ENCODE assay signal across 8 cellular contexts in genomic region chr19:13850910-13851753, GRCh38. TPM values are rescaled to one million over a fixed set of nuclear protein-coding genes. Genes with fewer than 3 reads are reported as not detected.
DNase-seq lines count a peak whose midpoint lies in the region; ATAC-seq, FAIRE-seq and TF ChIP-seq lines count a peak whose summit lies in the region.

No MANE protein-coding gene starts in this region.

- H3K4me3 ChIP-seq in MM.1S (ENCODE audit: low read length), result no peak overlapping the region
- H3K4me3 ChIP-seq in endothelial cell of umbilical vein (replicated peaks in 1 of 3; ENCODE audit: insufficient read depth in 1 of 3, low read depth in 1 of 3, low read length in 3 of 3), result peak overlapping the region in 1 of 3 experiments; percentile 25
- H3K4me3 ChIP-seq in subcutaneous abdominal adipose tissue (ENCODE audit: low read depth in 1 of 5, low read length in 5 of 5), result peak overlapping the region; percentile 30 to 80 (median 43)

- H3K27ac ChIP-seq in MM.1S (ENCODE audit: low read length) (no peak overlapping the region), endothelial cell of umbilical vein (ENCODE audit: insufficient read depth, low read depth, low read length) (peak overlapping the region; percentile 100), subcutaneous abdominal adipose tissue (ENCODE audit: low read depth, low read length) (peak overlapping the region; percentile 91)

- H3K9ac ChIP-seq in MM.1S (ENCODE audit: low read length) (peak overlapping the region; percentile 47; the same call in 1 of the 2 replicates), endothelial cell of umbilical vein (replicated peaks; ENCODE audit: extremely low read depth, insufficient read depth, low read length) (peak overlapping the region; percentile 99), subcutaneous abdominal adipose tissue (ENCODE audit: low read length in 5 of 5) (peak overlapping the region; percentile 53 to 84 (median 78))

- H3K9me3 ChIP-seq in MM.1S (replicated peaks; ENCODE audit: insufficient read depth, low read length), result no peaks in the 10 kb centered on the region
- H3K9me3 ChIP-seq in endothelial cell of umbilical vein (replicated peaks; ENCODE audit: control insufficient read depth, insufficient read depth, low read length), result no peaks in the 10 kb centered on the region
- H3K9me3 ChIP-seq in subcutaneous abdominal adipose tissue (ENCODE audit: control insufficient read depth in 5 of 5, low read length in 5 of 5), result no peaks in the 10 kb centered on the region

- peaks cover 12% of the 10 kb centered on the region for H3K4me1 ChIP-seq in MM.1S (ENCODE audit: low read length)
- peaks cover 33% of the 10 kb centered on the region for H3K4me1 ChIP-seq in endothelial cell of umbilical vein (ENCODE audit: control insufficient read depth, extremely low read depth, insufficient read depth, low read length)
- H3K4me1 ChIP-seq in subcutaneous abdominal adipose tissue (ENCODE audit: control insufficient read depth in 5 of 5, insufficient read depth in 5 of 5, low read length in 5 of 5), result peaks cover 17 to 47% (median 45%) of the 10 kb centered on the region in 5 donors

- H3K9me2 ChIP-seq in MM.1S (replicated peaks; ENCODE audit: insufficient read depth, low read length), result no peaks in the 10 kb centered on the region

- CTCF ChIA-PET in endothelial cell of umbilical vein (lab: Charles Lee), result interaction anchor here (0.6 to 3.6 kb wide), 4 partner anchors 11 to 68 kb away, joined by 3 to 42 read pairs (median 4); partner anchors contain the start of gene ZSWIM4

- peak; percentile 93 for FAIRE-seq in endothelial cell of umbilical vein (lab: Jason Lieb, UNC)

- POLR2A ChIA-PET in endothelial cell of umbilical vein (lab: Charles Lee), result interaction anchor here (1.1 to 1.5 kb wide), 3 partner anchors 10 to 14 kb away, joined by 4 to 11 read pairs (median 6); no protein-coding TSS in a partner anchor

- H4K20me1 ChIP-seq in MM.1S (ENCODE audit: insufficient read depth, low read length) (no peaks in the 10 kb centered on the region), endothelial cell of umbilical vein (replicated peaks; ENCODE audit: control insufficient read depth, extremely low read depth, insufficient read depth, low read length) (no peaks in the 10 kb centered on the region)

- H3K79me2 ChIP-seq in MM.1S (ENCODE audit: low read length) (no peaks in the 10 kb centered on the region), endothelial cell of umbilical vein (ENCODE audit: control insufficient read depth, insufficient read depth, low read length) (no peaks in the 10 kb centered on the region)

- TF ChIP-seq CTCF in MM.1S (IDR thresholded peaks at IDR 0.05; ENCODE audit: low read length) (no peak), endothelial cell of umbilical vein (IDR thresholded peaks at IDR 0.05; ENCODE audit: extremely low read depth in 1 of 2, insufficient read depth in 1 of 2, low read depth in 1 of 2, low read length in 2 of 2) (no peak)

- BruUV-seq in endothelial cell of umbilical vein (replicated peaks; lab: Mats Ljungman, UMichigan), result TSS peak; percentile 61

- H3F3A ChIP-seq in MM.1S (ENCODE audit: insufficient read depth, low read length), result peaks cover 21% of the 10 kb centered on the region

- DNase-seq in AG08395 (ENCODE audit: low spot score) (peak; percentile 88), MM.1S (no peak), endothelial cell of umbilical vein (ENCODE audit: low read depth, low spot score) (peak; percentile 94), midbrain (lab: John Stamatoyannopoulos, UW) (peak; percentile 22)
- DNase-seq in activated T-cell treated with anti-CD3 and anti-CD28 coated beads, Interleukin-2, amount 50 U/mL, for 1 hour, result peak; percentile 80

- H3K9me1 ChIP-seq in endothelial cell of umbilical vein (replicated peaks; ENCODE audit: control insufficient read depth, extremely low read depth, insufficient read depth, low read length), result no peaks in the 10 kb centered on the region

- H3K36me3 ChIP-seq in MM.1S (replicated peaks; ENCODE audit: insufficient read depth, low read length) (no peaks in the 10 kb centered on the region), endothelial cell of umbilical vein (ENCODE audit: control insufficient read depth in 2 of 2, extremely low read depth in 1 of 2, insufficient read depth in 2 of 2, low read length in 2 of 2) (no peaks in the 10 kb centered on the region), subcutaneous abdominal adipose tissue (ENCODE audit: control insufficient read depth in 5 of 5, insufficient read depth in 5 of 5, low read length in 5 of 5) (no peaks in the 10 kb centered on the region)

- no peak for ATAC-seq in GM18867 (IDR thresholded peaks at IDR 0.05; ENCODE audit: unreplicated experiment)
- no peak for ATAC-seq in GM21381 (IDR thresholded peaks at IDR 0.05; ENCODE audit: unreplicated experiment)

- TF ChIP-seq POLR2A in endothelial cell of umbilical vein (IDR thresholded peaks at IDR 0.05; ENCODE audit: low read depth, low read length), result peak; percentile 1

- no peaks in the 10 kb centered on the region for H3K27me3 ChIP-seq in MM.1S (replicated peaks; ENCODE audit: insufficient read depth, low read length)
- no peaks in the 10 kb centered on the region for H3K27me3 ChIP-seq in endothelial cell of umbilical vein (ENCODE audit: control insufficient read depth in 2 of 2, insufficient read depth in 2 of 2, low read length in 2 of 2)
- no peaks in the 10 kb centered on the region for H3K27me3 ChIP-seq in subcutaneous abdominal adipose tissue (ENCODE audit: control insufficient read depth in 5 of 5, insufficient read depth in 4 of 5, low read length in 5 of 5)

- H3K4me2 ChIP-seq in MM.1S (ENCODE audit: low read depth, low read length), result no peak overlapping the region
- H3K4me2 ChIP-seq in endothelial cell of umbilical vein (ENCODE audit: insufficient read depth, low read length), result peak overlapping the region; percentile 84

- no peak overlapping the region for H2AFZ ChIP-seq in MM.1S (ENCODE audit: low read length)
- peak overlapping the region; percentile 27 for H2AFZ ChIP-seq in endothelial cell of umbilical vein (ENCODE audit: low read depth, low read length)

- dilution Hi-C loops in endothelial cell of umbilical vein (cut with MboI; ENCODE audit: extremely low pct_ligation_motif_present, low sequenced_read_pairs), result no loop called here

- intact Hi-C loops in endothelial cell of umbilical vein (cut with micrococcal nuclease), result loop anchor here (1.0 to 2.0 kb wide), 4 partner anchors 11 to 700 kb away; partner anchors contain the start of genes IER2 and STX10

TF ChIP-seq in endothelial cell of umbilical vein, 7 proteins besides CTCF, POLR2A, EP300 and RAD21 (continues in another document):
- no peak for TF ChIP-seq MYC (IDR thresholded peaks at IDR 0.05; ENCODE audit: low read depth, low read length)
- TF ChIP-seq JUN (IDR thresholded peaks at IDR 0.05; ENCODE audit: borderline replicate concordance, insufficient read depth, insufficient read length, low read depth), result peak; percentile 91
- TF ChIP-seq POLR2AphosphoS5 (IDR thresholded peaks at IDR 0.05; ENCODE audit: insufficient read depth, low read depth, low read length), result peak; percentile 89
- TF ChIP-seq GATA2 (IDR thresholded peaks at IDR 0.05; ENCODE audit: insufficient read depth, insufficient read length, low read depth, low read length), result no peak
- no peak for TF ChIP-seq MAX (IDR thresholded peaks at IDR 0.05; ENCODE audit: insufficient read depth, insufficient read length)
- peak; percentile 99 for TF ChIP-seq FOS (IDR thresholded peaks at IDR 0.05; ENCODE audit: borderline replicate concordance, insufficient read depth, low read length)

RNA-seq across cellular contexts. Expression of gene NANOS3, which starts 25.8 kb away (rescaled TPM):
- 3.4 and 4.4 TPM in 2 replicates for total RNA-seq in endothelial cell of umbilical vein
- polyA plus RNA-seq in endothelial cell of umbilical vein, result 1.0 and 1.5 TPM in 2 replicates
- 0.38 and 0.93 TPM in 2 replicates for polyA plus RNA-seq in endothelial cell of umbilical vein (2011; cell fraction: cytosol; rRNA removed)
- polyA plus RNA-seq in endothelial cell of umbilical vein (2011; cell fraction: nucleus; rRNA removed), result 0.55 and 1.3 TPM in 2 replicates
- polyA plus RNA-seq in endothelial cell of umbilical vein (2012), result 1.6 and 1.7 TPM in 2 replicates
- polyA minus RNA-seq in endothelial cell of umbilical vein, result 0.72 TPM in 1 of 2 replicates, not detected in the other
- not detected for polyA minus RNA-seq in endothelial cell of umbilical vein (2011; cell fraction: cytosol; rRNA and poly(A)+ RNA removed)
- 2.5 TPM in 1 of 2 replicates, not detected in the other for polyA minus RNA-seq in endothelial cell of umbilical vein (2011; cell fraction: nucleus; rRNA and poly(A)+ RNA removed)

RNA-seq across cellular contexts. Expression of gene BRME1, which starts 54.8 kb away (rescaled TPM):
- total RNA-seq in endothelial cell of umbilical vein, result 1.5 and 2.5 TPM in 2 replicates
- 0.69 and 0.86 TPM in 2 replicates for polyA plus RNA-seq in endothelial cell of umbilical vein
- 0.39 and 0.76 TPM in 2 replicates for polyA plus RNA-seq in endothelial cell of umbilical vein (2011; cell fraction: cytosol; rRNA removed)
- 2.4 and 2.9 TPM in 2 replicates for polyA plus RNA-seq in endothelial cell of umbilical vein (2011; cell fraction: nucleus; rRNA removed)
- polyA plus RNA-seq in endothelial cell of umbilical vein (2012), result 0.50 and 1.1 TPM in 2 replicates
- polyA minus RNA-seq in endothelial cell of umbilical vein, result 0.56 and 0.66 TPM in 2 replicates
- 5.5 TPM for polyA minus RNA-seq in endothelial cell of umbilical vein (2011; cell fraction: cytosol; rRNA and poly(A)+ RNA removed)
- polyA minus RNA-seq in endothelial cell of umbilical vein (2011; cell fraction: nucleus; rRNA and poly(A)+ RNA removed), result 0.82 and 1.2 TPM in 2 replicates

RNA-seq across cellular contexts. Expression of gene CC2D1A, which starts 54.9 kb away (rescaled TPM):
- total RNA-seq in endothelial cell of umbilical vein, result 29.8 and 33.7 TPM in 2 replicates
- 13.6 and 14.9 TPM in 2 replicates for polyA plus RNA-seq in endothelial cell of umbilical vein
- 8.8 and 11.9 TPM in 2 replicates for polyA plus RNA-seq in endothelial cell of umbilical vein (2011; cell fraction: cytosol; rRNA removed)
- 52.8 and 58.8 TPM in 2 replicates for polyA plus RNA-seq in endothelial cell of umbilical vein (2011; cell fraction: nucleus; rRNA removed)
- 18.0 and 20.7 TPM in 2 replicates for polyA plus RNA-seq in endothelial cell of umbilical vein (2012)
- 7.1 and 12.5 TPM in 2 replicates for polyA minus RNA-seq in endothelial cell of umbilical vein
- 12.3 TPM for polyA minus RNA-seq in endothelial cell of umbilical vein (2011; cell fraction: cytosol; rRNA and poly(A)+ RNA removed)
- 12.0 and 18.0 TPM in 2 replicates for polyA minus RNA-seq in endothelial cell of umbilical vein (2011; cell fraction: nucleus; rRNA and poly(A)+ RNA removed)

RNA-seq across cellular contexts. Expression of gene ZSWIM4, which starts 55.9 kb away (rescaled TPM):
- total RNA-seq in endothelial cell of umbilical vein, result 23.1 and 26.6 TPM in 2 replicates
- 12.7 and 14.9 TPM in 2 replicates for polyA plus RNA-seq in endothelial cell of umbilical vein
- polyA plus RNA-seq in endothelial cell of umbilical vein (2011; cell fraction: cytosol; rRNA removed), result 8.0 and 11.1 TPM in 2 replicates
- polyA plus RNA-seq in endothelial cell of umbilical vein (2011; cell fraction: nucleus; rRNA removed), result 11.2 and 13.0 TPM in 2 replicates
- 7.9 and 16.2 TPM in 2 replicates for polyA plus RNA-seq in endothelial cell of umbilical vein (2012)
- 13.0 and 15.9 TPM in 2 replicates for polyA minus RNA-seq in endothelial cell of umbilical vein
- polyA minus RNA-seq in endothelial cell of umbilical vein (2011; cell fraction: cytosol; rRNA and poly(A)+ RNA removed), result 3.5 TPM
- polyA minus RNA-seq in endothelial cell of umbilical vein (2011; cell fraction: nucleus; rRNA and poly(A)+ RNA removed), result 8.1 and 16.3 TPM in 2 replicates

Comparison
In these comparisons a context has a peak if more than half of its experiments do, and no peak if none do; other contexts are left out.
1. H3K9ac ChIP-seq: peak in every context shown above with its lines; median percentile 99 in endothelial cell of umbilical vein; 78 in subcutaneous abdominal adipose tissue; 47 in MM.1S.